24 cellular contexts compared by ENCODE assay signal in the genomic region with DNA sequence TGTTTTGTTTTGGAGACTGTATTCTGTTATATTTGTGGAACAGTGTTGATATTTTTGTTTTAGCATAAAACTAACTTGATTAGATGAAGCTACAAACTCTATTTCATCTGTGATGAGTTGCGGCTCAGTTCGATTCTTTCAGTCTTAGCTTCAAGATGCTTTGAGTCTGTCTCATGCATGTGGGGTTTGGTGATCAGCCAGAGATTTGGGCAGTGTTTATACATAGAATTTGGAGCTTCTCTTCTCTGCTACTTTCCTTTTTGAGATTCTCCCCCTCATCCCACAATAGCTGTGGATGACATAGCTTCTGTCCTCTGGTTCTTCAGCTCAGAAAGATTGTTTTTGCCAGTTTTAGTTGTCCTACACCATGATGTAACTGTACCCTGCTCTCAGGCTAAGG.
"Had no signal": no experiment of that assay in that cellular context is flagged by ENCODE, and none has a peak within 500 bp of the region (broad histone marks: within the 10 kb centered on the region; RNA-seq: fewer than 3 reads in every experiment).

No MANE protein-coding gene starts in this region.

- H3K4me3 Mint-ChIP-seq: activated B cell treated with CpG ODN at 0.5 μM for 24 hours; activated naive CD4-positive, alpha-beta T cell treated with anti-CD3 and anti-CD28 coated beads for 36 hours; activated naive CD8-positive, alpha-beta T cell treated with anti-CD3 and anti-CD28 coated beads, Interleukin-2, amount 10 ng/mL, durations not matched to agents 7 days and 5 days; activated T-cell treated with anti-CD3 and anti-CD28 coated beads, Interleukin-2, amount 50 U/mL, for 72 hours; mesothelial cell of epicardium; nephron; T-helper 17 cell had no signal

- DNase-seq: activated B cell treated with CpG ODN at 0.5 μM for 24 hours; activated CD4-positive, alpha-beta T cell treated with anti-CD3 and anti-CD28 coated beads for 4 hours; activated CD4-positive, alpha-beta T cell treated with anti-CD3 and anti-CD28 coated beads, Interleukin-2, amount 50 U/mL, for 48 hours; activated effector memory CD4-positive, alpha-beta T cell treated with Interleukin-2 at 50 U/mL for 16 hours; activated naive CD4-positive, alpha-beta T cell treated with anti-CD3 and anti-CD28 coated beads for 36 hours; activated naive CD8-positive, alpha-beta T cell treated with anti-CD3 and anti-CD28 coated beads, Interleukin-2, amount 10 ng/mL, durations not matched to agents 7 days and 5 days; activated T-cell treated with anti-CD3 and anti-CD28 coated beads, Interleukin-2, amount 50 U/mL, for 72 hours; body of pancreas; dermis blood vessel endothelial cell; effector memory CD4-positive, alpha-beta T cell; left ventricle myocardium superior; mammary epithelial cell; pancreas; psoas muscle; stimulated activated CD4-positive, alpha-beta T cell treated with anti-CD3 and anti-CD28 coated beads, Interleukin-4, amount 100 ng/mL, for 4 hours; stimulated activated naive CD8-positive, alpha-beta T cell treated with anti-CD3 and anti-CD28 coated beads, Interleukin-15, Interleukin-2, amounts not matched to agents 100 U/mL and 50 U/mL, for 24 hours; SW 1271; T-helper 17 cell; upper lobe of right lung had no signal

- H3K9me3 ChIP-seq: body of pancreas, pancreas, psoas muscle, right atrium auricular region, upper lobe of right lung had no signal

- H2AFZ ChIP-seq: hepatocyte had no signal

- H3K36me3 ChIP-seq: cardiac muscle cell, pancreas, right atrium auricular region, upper lobe of right lung had no signal

- H3K79me2 ChIP-seq: hepatocyte had no signal

- H3K4me2 ChIP-seq: hepatocyte had no signal

- H3K9me3 Mint-ChIP-seq: activated B cell treated with CpG ODN at 0.5 μM for 24 hours; activated naive CD4-positive, alpha-beta T cell treated with anti-CD3 and anti-CD28 coated beads for 36 hours; activated naive CD8-positive, alpha-beta T cell treated with anti-CD3 and anti-CD28 coated beads, Interleukin-2, amount 10 ng/mL, durations not matched to agents 7 days and 5 days had no signal

- ATAC-seq: activated T-cell treated with anti-CD3 and anti-CD28 coated beads, Interleukin-2, amount 50 U/mL, for 72 hours; body of pancreas; left ventricle myocardium superior; pancreas; psoas muscle; stimulated activated naive CD8-positive, alpha-beta T cell treated with anti-CD3 and anti-CD28 coated beads, Interleukin-15, Interleukin-2, amounts not matched to agents 100 U/mL and 50 U/mL, for 24 hours; T-helper 17 cell; upper lobe of right lung had no signal

- H3K27me3 ChIP-seq: body of pancreas, cardiac muscle cell, hepatocyte, pancreas, right atrium auricular region, upper lobe of right lung had no signal

- H3K36me3 Mint-ChIP-seq: activated naive CD8-positive, alpha-beta T cell treated with anti-CD3 and anti-CD28 coated beads, Interleukin-2, amount 10 ng/mL, durations not matched to agents 7 days and 5 days had no signal

- H3K27ac Mint-ChIP-seq: activated B cell treated with CpG ODN at 0.5 μM for 24 hours; activated naive CD4-positive, alpha-beta T cell treated with anti-CD3 and anti-CD28 coated beads for 36 hours; activated naive CD8-positive, alpha-beta T cell treated with anti-CD3 and anti-CD28 coated beads, Interleukin-2, amount 10 ng/mL, durations not matched to agents 7 days and 5 days; activated T-cell treated with anti-CD3 and anti-CD28 coated beads, Interleukin-2, amount 50 U/mL, for 72 hours; mesothelial cell of epicardium; nephron; T-helper 17 cell had no signal

- H3K4me1 ChIP-seq: body of pancreas, pancreas, psoas muscle, right atrium auricular region, upper lobe of right lung had no signal

- FAIRE-seq: pancreas had no signal

- H3K4me1 Mint-ChIP-seq: activated B cell treated with CpG ODN at 0.5 μM for 24 hours; activated naive CD8-positive, alpha-beta T cell treated with anti-CD3 and anti-CD28 coated beads, Interleukin-2, amount 10 ng/mL, durations not matched to agents 7 days and 5 days; mesothelial cell of epicardium; nephron; T-helper 17 cell had no signal

- H3K27me3 Mint-ChIP-seq: activated naive CD8-positive, alpha-beta T cell treated with anti-CD3 and anti-CD28 coated beads, Interleukin-2, amount 10 ng/mL, durations not matched to agents 7 days and 5 days; T-helper 17 cell had no signal

- H3K27ac ChIP-seq: body of pancreas, cardiac muscle cell, hepatocyte, pancreas, psoas muscle, right atrium auricular region, upper lobe of right lung had no signal

- H3K4me3 ChIP-seq: body of pancreas, cardiac muscle cell, hepatocyte, pancreas, psoas muscle, right atrium auricular region, upper lobe of right lung had no signal
